ENCODE assay signal across 12 cellular contexts in genomic region chrX:72130762-72131231, GRCh38. TPM values are rescaled to one million over a fixed set of nuclear protein-coding genes. Genes with fewer than 3 reads are reported as not detected.
DNase-seq lines count a peak whose midpoint lies in the region; ATAC-seq and TF ChIP-seq lines count a peak whose summit lies in the region.
"Had no signal": no experiment of that assay in that cellular context is flagged by ENCODE, and none has a peak within 500 bp of the region (broad histone marks: within the 10 kb centered on the region; RNA-seq: fewer than 3 reads in every experiment).

No MANE protein-coding gene starts in this region.

- peak overlapping the region; percentile 69 to 79 (median 79) for H3K4me3 Mint-ChIP-seq in brain

- no peak for ATAC-seq in GM18517 (IDR thresholded peaks at IDR 0.05; ENCODE audit: unreplicated experiment)

- intact Hi-C loops in spleen (cut with DNase I; ENCODE audit: low total_unique reads), result no loop called here

- H3K27me3 ChIP-seq in spleen (replicated peaks in 1 of 7), result peaks cover 0 to 54% (median 8%) of the 10 kb centered on the region in 7 donors

- peak overlapping the region in 4 of 8 donors; percentile 17 to 75 (median 68) for H3K27ac ChIP-seq in spleen

- H3K4me1 ChIP-seq in spleen, result peaks cover 0 to 36% (median 18%) of the 10 kb centered on the region in 6 donors

- H3K4me3 ChIP-seq in spleen, result peak overlapping the region in 6 of 8 donors; percentile 25 to 72 (median 40)

- H3K36me3 ChIP-seq in spleen, result peaks cover 0 to 28% (median 0%) of the 10 kb centered on the region in 6 donors

- TF ChIP-seq CTCF in brain (conservative IDR thresholded peaks at IDR 0.05) (no peak), spleen (IDR thresholded peaks at IDR 0.05 in 8 of 11, conservative IDR thresholded peaks at IDR 0.05 in 3 of 11) (no peak)

- H3K27me3 Mint-ChIP-seq in brain, result peaks cover 2% of the 10 kb centered on the region

- WGBS in spleen, 5 donors, result 36 to 63% (median 51%) methylated on average over 9 to 29 of the region's 29 CpGs

- H3K27ac Mint-ChIP-seq in brain, result peak overlapping the region in 2 of 5 experiments; percentile 26 to 48
- H3K27ac Mint-ChIP-seq: activated CD8-positive, alpha-beta T cell treated with anti-CD3 and anti-CD28 coated beads for 36 hours had no signal

- peaks cover 28% of the 10 kb centered on the region for H3K36me3 Mint-ChIP-seq in brain

- H3K4me1 Mint-ChIP-seq in brain, result peaks cover 66% of the 10 kb centered on the region

- peaks cover 0 to 28% (median 24%) of the 10 kb centered on the region in 5 experiments for H3K9me3 Mint-ChIP-seq in brain
- H3K9me3 Mint-ChIP-seq: activated CD8-positive, alpha-beta T cell treated with anti-CD3 and anti-CD28 coated beads for 36 hours had no signal

- H3K9me3 ChIP-seq in spleen, result no peaks in the 10 kb centered on the region

- DNase-seq in ELF-1 (ENCODE audit: low read depth, low spot score) (peak; percentile 60), iPS-NIHi11 (ENCODE audit: low spot score) (peak; percentile 33), spleen (no peak), mucosa of gallbladder (ENCODE audit: low spot score) (no peak), NCI-H146 (lab: John Stamatoyannopoulos, UW) (no peak)
- DNase-seq in stimulated activated naive CD4-positive, alpha-beta T cell (lab: John Stamatoyannopoulos, UW), result no peak
- DNase-seq: cortex of kidney, GDM1, SHP77 treated with DMSO at 0.1 percent for 48 hours had no signal

- no peak for TF ChIP-seq POLR2A in spleen (IDR thresholded peaks at IDR 0.05)

RNA-seq across cellular contexts. Expression of gene RTL5, which starts 0.9 kb away (rescaled TPM):
- polyA plus RNA-seq in brain (ENCODE audit: insufficient read depth, low read depth, low replicate concordance), result 38.0 TPM
- total RNA-seq in spleen, result 1 to 10 TPM; 2.7 to 5.9 (median 4.2) TPM
- polyA plus RNA-seq in spleen, result under 1 TPM; 0.46 to 0.99 (median 0.61) TPM
- 6.8 TPM for total RNA-seq in mucosa of gallbladder

RNA-seq across cellular contexts. Expression of gene PIN4, which starts 50.8 kb away (rescaled TPM):
- 26.1 TPM for polyA plus RNA-seq in brain (ENCODE audit: insufficient read depth, low read depth, low replicate concordance)
- total RNA-seq in spleen, result 10 to 100 TPM in 3 of 7 donors, 1 to 10 TPM in 4; 6.0 to 11.7 (median 9.9) TPM
- 10 to 100 TPM; 15.8 to 22.0 (median 18.3) TPM for polyA plus RNA-seq in spleen
- 8.7 TPM for total RNA-seq in mucosa of gallbladder

Comparison
In these comparisons a context has a peak if more than half of its experiments do, and no peak if none do; other contexts are left out.
1. DNase-seq: peak in ELF-1 (single experiment) and iPS-NIHi11 (single experiment); none in spleen (single experiment), mucosa of gallbladder (single experiment), stimulated activated naive CD4-positive, alpha-beta T cell (0 of 6) and NCI-H146 (single experiment).